ENCODE assay signal across 23 cellular contexts in genomic region chr20:8287328-8287727, GRCh38.
DNase-seq lines count a peak whose midpoint lies in the region; ATAC-seq and TF ChIP-seq lines count a peak whose summit lies in the region.
"Had no signal": no experiment of that assay in that cellular context is flagged by ENCODE, and none has a peak within 500 bp of the region (broad histone marks: within the 10 kb centered on the region; RNA-seq: fewer than 3 reads in every experiment).

No MANE protein-coding gene starts in this region.

- TF ChIP-seq CTCF in thyroid gland (IDR thresholded peaks at IDR 0.05) = no peak

- no peak for TF ChIP-seq POLR2A in thyroid gland (IDR thresholded peaks at IDR 0.05)

- intact Hi-C loops in thyroid gland (cut with DNase I) = no loop called here

- H3K36me3 ChIP-seq in thyroid gland = no peaks in the 10 kb centered on the region
- H3K36me3 ChIP-seq: left ventricle myocardium inferior, Peyer's patch had no signal

- DNase-seq in COR-L47 (lab: John Stamatoyannopoulos, UW) = peak; percentile 18
- DNase-seq in NCI-H1417 treated with DMSO at 0.1 percent for 48 hours (lab: John Stamatoyannopoulos, UW) = peak; percentile 67
- peak; percentile 69 to 92 for DNase-seq in NCI-H446 (lab: John Stamatoyannopoulos, UW)
- DNase-seq in kidney tubule cell (ENCODE audit: low spot score) = peak; percentile 22
- DNase-seq in activated effector memory CD4-positive, alpha-beta T cell treated with Interleukin-2 at 50 U/mL for 16 hours = no peak
- no peak for DNase-seq in thyroid gland
- DNase-seq: activated CD4-positive, alpha-beta T cell treated with anti-CD3 and anti-CD28 coated beads, Interleukin-2, amount 10 ng/mL, durations not matched to agents 24 days and 14 days; activated T-cell treated with anti-CD3 and anti-CD28 coated beads, Interleukin-2, amount 50 U/mL, for 24 hours; body of pancreas; Calu3; Karpas-422; left ventricle myocardium inferior; naive B cell; NCI-H345; Peyer's patch; SHP77 treated with DMSO at 0.1 percent for 48 hours; stimulated activated CD4-positive, alpha-beta T cell treated with anti-CD3 and anti-CD28 coated beads, Interleukin-15, amount 100 ng/mL, for 24 hours; stimulated activated naive B cell treated with anti-CD40 and anti-IgM and Interleukin-4, amounts not matched to agents 10 μg/mL and 1 μg/mL and 100 μg/mL, for 72 hours; SW 1271; T-helper 9 cell had no signal

- no peaks in the 10 kb centered on the region for H3K9me3 ChIP-seq in thyroid gland
- H3K9me3 ChIP-seq: body of pancreas, left ventricle myocardium inferior, Peyer's patch had no signal

- H3K27me3 ChIP-seq in thyroid gland = no peaks in the 10 kb centered on the region
- H3K27me3 ChIP-seq: body of pancreas, Peyer's patch had no signal

- WGBS in thyroid gland, 2 donors = 88 to 92% methylated on average over 4 of the region's 4 CpGs

- no peak overlapping the region for H3K27ac ChIP-seq in thyroid gland
- H3K27ac ChIP-seq: body of pancreas, left ventricle myocardium inferior, Peyer's patch, VCaP had no signal

- no peaks in the 10 kb centered on the region for H3K4me1 ChIP-seq in thyroid gland
- H3K4me1 ChIP-seq: left ventricle myocardium inferior, Peyer's patch had no signal

- ATAC-seq in HG03025 (IDR thresholded peaks at IDR 0.05; ENCODE audit: low FRiP score, unreplicated experiment) (no peak), GM18868 (IDR thresholded peaks at IDR 0.05; ENCODE audit: unreplicated experiment) (no peak)
- ATAC-seq: body of pancreas; stimulated activated naive B cell treated with anti-CD40 and anti-IgM and Interleukin-4, amounts not matched to agents 10 μg/mL and 1 μg/mL and 100 μg/mL, for 72 hours had no signal

- no peak overlapping the region for H3K4me3 ChIP-seq in thyroid gland (replicated peaks in 1 of 3)
- H3K4me3 ChIP-seq: body of pancreas, left ventricle myocardium inferior, Peyer's patch had no signal

Comparison
In these comparisons a context has a peak if more than half of its experiments do, and no peak if none do; other contexts are left out.
1. DNase-seq: peak in COR-L47 (single experiment), NCI-H1417 treated with DMSO at 0.1 percent for 48 hours (single experiment), NCI-H446 (2 of 2) and kidney tubule cell (single experiment); none in activated effector memory CD4-positive, alpha-beta T cell treated with Interleukin-2 at 50 U/mL for 16 hours (single experiment) and thyroid gland (0 of 2).